8 cellular contexts compared by ENCODE assay signal in the genomic region with DNA sequence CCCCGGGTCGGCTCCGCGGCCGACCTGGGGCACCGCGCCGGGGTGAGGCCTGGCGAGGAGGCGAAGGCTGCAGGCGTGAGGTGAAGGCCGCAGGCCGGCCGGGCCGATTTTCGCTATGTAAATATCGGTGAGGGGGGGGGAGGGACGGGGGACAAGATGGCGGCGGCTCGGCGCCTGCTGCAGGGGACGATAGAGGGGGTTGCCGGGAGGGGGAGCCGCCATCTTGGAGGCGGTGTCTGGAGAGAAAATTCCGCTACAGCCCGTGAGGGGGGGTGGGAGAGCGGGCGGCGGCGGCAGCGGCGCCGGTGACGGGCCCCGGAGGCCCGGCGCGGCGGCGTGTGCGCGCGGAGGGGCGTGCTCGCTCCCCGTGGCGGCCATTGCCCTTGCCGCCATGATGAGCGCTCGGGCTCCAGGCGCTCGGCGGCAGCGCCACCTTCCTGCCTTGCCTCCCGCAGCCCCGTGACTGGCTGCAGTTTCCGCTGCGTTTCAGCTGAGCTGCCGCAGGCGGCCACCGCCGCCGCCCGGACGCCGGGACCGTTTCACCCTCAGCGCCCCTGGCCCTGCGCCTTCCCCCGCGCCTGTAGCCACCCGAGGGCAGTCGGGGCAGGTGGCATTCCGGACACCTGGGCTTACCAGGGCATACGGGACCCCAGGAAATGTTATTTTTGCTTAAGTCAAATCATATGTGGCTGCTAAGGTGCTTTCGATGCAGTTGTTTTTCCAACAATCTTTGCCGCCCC. TPM values are rescaled to one million over a fixed set of nuclear protein-coding genes. Genes with fewer than 3 reads are reported as not detected.
DNase-seq lines count a peak whose midpoint lies in the region; ATAC-seq lines count a peak whose summit lies in the region.

No MANE protein-coding gene starts in this region.

- H3K27ac ChIP-seq in CD4-positive, CD25-positive, alpha-beta regulatory T cell (ENCODE audit: insufficient read depth, low read length, poor library complexity, severe bottlenecking): peak overlapping the region; percentile 94
- peak overlapping the region; percentile 99 for H3K27ac ChIP-seq in ectodermal cell (ENCODE audit: insufficient read depth, low read depth, low read length, poor library complexity, severe bottlenecking)

- H3K4me3 Mint-ChIP-seq in CD4-positive, CD25-positive, alpha-beta regulatory T cell: peak overlapping the region; percentile 90 to 96 (median 93)
- H3K4me3 Mint-ChIP-seq in activated CD8-positive, alpha-beta T cell treated with anti-CD3 and anti-CD28 coated beads, Interleukin-2, amount 10 ng/mL, durations not matched to agents 7 days and 5 days: peak overlapping the region; percentile 88

- DNase-seq in CD4-positive, CD25-positive, alpha-beta regulatory T cell: peak; percentile 80 to 94 (median 93)
- DNase-seq in NCI-H748 treated with DMSO at 0.1 percent for 48 hours (lab: John Stamatoyannopoulos, UW): peak; percentile 50
- peak; percentile 84 for DNase-seq in activated CD8-positive, alpha-beta T cell treated with anti-CD3 and anti-CD28 coated beads, Interleukin-2, amount 10 ng/mL, durations not matched to agents 7 days and 5 days
- DNase-seq in medulla oblongata (ENCODE audit: extremely low spot score): peak; percentile 77
- DNase-seq in stimulated activated CD8-positive, alpha-beta memory T cell treated with anti-CD3 and anti-CD28 coated beads, Interleukin-12 subunit alpha, Interleukin-12 subunit beta, amount 100 ng/mL, for 1 hour (ENCODE audit: low read depth): peak; percentile 72

- H3K27ac Mint-ChIP-seq in CD4-positive, CD25-positive, alpha-beta regulatory T cell: peak overlapping the region; percentile 92 to 98 (median 96)
- peak overlapping the region; percentile 89 for H3K27ac Mint-ChIP-seq in activated CD8-positive, alpha-beta T cell treated with anti-CD3 and anti-CD28 coated beads, Interleukin-2, amount 10 ng/mL, durations not matched to agents 7 days and 5 days

- H3K4me1 ChIP-seq in CD4-positive, CD25-positive, alpha-beta regulatory T cell (ENCODE audit: control insufficient read depth, insufficient read depth, low read length, poor library complexity, severe bottlenecking): peaks cover 52% of the 10 kb centered on the region
- peaks cover 3% of the 10 kb centered on the region for H3K4me1 ChIP-seq in ectodermal cell (ENCODE audit: control insufficient read depth, insufficient read depth, low read length)

- H3K36me3 ChIP-seq in CD4-positive, CD25-positive, alpha-beta regulatory T cell (ENCODE audit: control insufficient read depth, insufficient read depth, low read length): no peaks in the 10 kb centered on the region
- H3K36me3 ChIP-seq in ectodermal cell (ENCODE audit: control insufficient read depth, insufficient read depth, low read length): no peaks in the 10 kb centered on the region

- peaks cover 12% of the 10 kb centered on the region for H3K36me3 Mint-ChIP-seq in CD4-positive, CD25-positive, alpha-beta regulatory T cell
- peaks cover 29% of the 10 kb centered on the region for H3K36me3 Mint-ChIP-seq in activated CD8-positive, alpha-beta T cell treated with anti-CD3 and anti-CD28 coated beads, Interleukin-2, amount 10 ng/mL, durations not matched to agents 7 days and 5 days (ENCODE audit: low read depth)

- H3K9me3 Mint-ChIP-seq in CD4-positive, CD25-positive, alpha-beta regulatory T cell: no peaks in the 10 kb centered on the region
- no peaks in the 10 kb centered on the region for H3K9me3 Mint-ChIP-seq in activated CD8-positive, alpha-beta T cell treated with anti-CD3 and anti-CD28 coated beads, Interleukin-2, amount 10 ng/mL, durations not matched to agents 7 days and 5 days (ENCODE audit: insufficient read depth)

- peaks cover 28 to 77% (median 46%) of the 10 kb centered on the region in 4 donors for H3K4me1 Mint-ChIP-seq in CD4-positive, CD25-positive, alpha-beta regulatory T cell
- H3K4me1 Mint-ChIP-seq in activated CD8-positive, alpha-beta T cell treated with anti-CD3 and anti-CD28 coated beads, Interleukin-2, amount 10 ng/mL, durations not matched to agents 7 days and 5 days (ENCODE audit: low read depth): peaks cover 58% of the 10 kb centered on the region

- POLR2A ChIA-PET in activated CD8-positive, alpha-beta T cell treated with anti-CD3 and anti-CD28 coated beads, Interleukin-2, amount 10 ng/mL, durations not matched to agents 7 days and 5 days (lab: Charles Lee): interaction anchor here (1.0 to 2.2 kb wide), 2 partner anchors 37 to 96 kb away, joined by 3 to 9 read pairs; a partner anchor contains a TSS

- no peaks in the 10 kb centered on the region for H3K27me3 ChIP-seq in CD4-positive, CD25-positive, alpha-beta regulatory T cell (ENCODE audit: control insufficient read depth, insufficient read depth, low read length)
- no peaks in the 10 kb centered on the region for H3K27me3 ChIP-seq in ectodermal cell (ENCODE audit: control insufficient read depth, insufficient read depth, low read length, poor library complexity, severe bottlenecking)

- peak; percentile 82 to 86 for ATAC-seq in CD4-positive, CD25-positive, alpha-beta regulatory T cell (ENCODE audit: low read depth in 2 of 2)
- peak; percentile 75 for ATAC-seq in GM19328 (IDR thresholded peaks at IDR 0.05; ENCODE audit: unreplicated experiment)
- peak; percentile 49 for ATAC-seq in HG03469 (IDR thresholded peaks at IDR 0.05; ENCODE audit: unreplicated experiment)
- ATAC-seq in activated CD8-positive, alpha-beta T cell treated with anti-CD3 and anti-CD28 coated beads, Interleukin-2, amount 10 ng/mL, durations not matched to agents 7 days and 5 days: peak; percentile 80

- no peaks in the 10 kb centered on the region for H3K9me3 ChIP-seq in CD4-positive, CD25-positive, alpha-beta regulatory T cell (ENCODE audit: control insufficient read depth in 2 of 2, low read length in 2 of 2)
- no peaks in the 10 kb centered on the region for H3K9me3 ChIP-seq in ectodermal cell (ENCODE audit: control insufficient read depth, low read length)

- H3K27me3 Mint-ChIP-seq in CD4-positive, CD25-positive, alpha-beta regulatory T cell: no peaks in the 10 kb centered on the region
- no peaks in the 10 kb centered on the region for H3K27me3 Mint-ChIP-seq in activated CD8-positive, alpha-beta T cell treated with anti-CD3 and anti-CD28 coated beads, Interleukin-2, amount 10 ng/mL, durations not matched to agents 7 days and 5 days (ENCODE audit: low read depth)

- CTCF ChIA-PET in activated CD8-positive, alpha-beta T cell treated with anti-CD3 and anti-CD28 coated beads, Interleukin-2, amount 10 ng/mL, durations not matched to agents 7 days and 5 days (lab: Charles Lee): interaction anchor here (1.0 kb wide), 1 partner anchor 96 kb away, joined by 4 read pairs; no protein-coding TSS in a partner anchor

- peak overlapping the region; percentile 91 for H3K4me3 ChIP-seq in CD4-positive, CD25-positive, alpha-beta regulatory T cell (ENCODE audit: low read depth, low read length)
- peak overlapping the region; percentile 62 for H3K4me3 ChIP-seq in ectodermal cell (ENCODE audit: insufficient read depth, low read depth, low read length)

- WGBS in ectodermal cell, 2 experiments: 0% methylated on average over 79 of the region's 79 CpGs

RNA-seq across cellular contexts. Expression of a gene that starts 0.7 kb away (rescaled TPM):
- 104 TPM for total RNA-seq in CD4-positive, CD25-positive, alpha-beta regulatory T cell
- polyA plus RNA-seq in CD4-positive, CD25-positive, alpha-beta regulatory T cell: 10 to 100 TPM; 20.4 to 41.6 (median 38.8) TPM
- 10 to 100 TPM; 44.4 to 44.5 TPM for total RNA-seq in activated CD8-positive, alpha-beta T cell treated with anti-CD3 and anti-CD28 coated beads, Interleukin-2, amount 10 ng/mL, durations not matched to agents 7 days and 5 days
- 16.2 TPM for polyA plus RNA-seq in ectodermal cell (2013, experiment 1 of 4)
- 22.1 TPM for polyA plus RNA-seq in ectodermal cell (2013, experiment 2 of 4)
- polyA plus RNA-seq in ectodermal cell (2013, experiment 3 of 4): 18.3 TPM
- 18.3 TPM for polyA plus RNA-seq in ectodermal cell (2013, experiment 4 of 4)

Comparison
In these comparisons a context has a peak if more than half of its experiments do, and no peak if none do; other contexts are left out.
1. Peak in every context shown above with its lines: DNase-seq, ATAC-seq, H3K4me3 ChIP-seq and H3K27ac ChIP-seq.